ENCODE assay signal across 31 cellular contexts in the genomic region with DNA sequence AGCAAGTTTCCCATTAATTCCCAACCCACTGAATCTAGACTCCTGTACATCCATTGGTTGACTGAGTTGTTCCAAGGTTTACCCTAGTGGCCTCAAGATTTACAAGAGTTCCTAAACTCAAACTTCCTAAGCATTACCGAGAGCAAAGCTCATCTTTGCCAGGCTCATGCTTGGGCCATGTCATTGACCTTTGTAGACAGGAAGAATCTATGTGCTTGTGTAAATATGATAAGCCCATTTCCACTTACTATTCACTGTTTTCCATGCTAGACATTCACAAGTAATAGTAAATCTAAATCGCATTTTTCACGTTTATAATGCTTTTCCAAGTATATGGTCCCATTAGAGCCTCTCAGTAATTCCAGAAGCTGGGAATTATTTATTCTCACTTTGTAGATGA.
"Had no signal": no experiment of that assay in that cellular context is flagged by ENCODE, and none has a peak within 500 bp of the region (broad histone marks: within the 10 kb centered on the region; RNA-seq: fewer than 3 reads in every experiment).

No MANE protein-coding gene starts in this region.

- H3K4me3 Mint-ChIP-seq: activated B cell treated with CpG ODN at 0.5 μM for 24 hours; activated CD8-positive, alpha-beta T cell treated with anti-CD3 and anti-CD28 coated beads for 36 hours; activated naive CD4-positive, alpha-beta T cell treated with anti-CD3 and anti-CD28 coated beads for 36 hours; activated naive CD4-positive, alpha-beta T cell treated with anti-CD3 and anti-CD28 coated beads, Interleukin-2, amount 50 U/mL, for 24 hours; activated naive CD8-positive, alpha-beta T cell treated with anti-CD3 and anti-CD28 coated beads for 36 hours; activated naive CD8-positive, alpha-beta T cell treated with anti-CD3 and anti-CD28 coated beads, Interleukin-2, amount 50 U/mL, for 24 hours; activated T-cell treated with anti-CD3 and anti-CD28 coated beads, Interleukin-2, amount 50 U/mL, for 4 hours; activated T-helper 17 cell treated with anti-CD3 and anti-CD28 coated beads, Interleukin-2, amount 50 U/mL, for 72 hours; T-helper 17 cell; T-helper 2 cell treated with Interferon-gamma antibody and Interleukin-4, amounts not matched to agents 5 μg/mL and 100 μg/mL, for 36 hours had no signal

- H3K36me3 ChIP-seq: adrenal gland, WERI-Rb-1 had no signal

- H3K9me3 Mint-ChIP-seq: activated B cell treated with CpG ODN at 0.5 μM for 24 hours; activated CD8-positive, alpha-beta T cell treated with anti-CD3 and anti-CD28 coated beads for 36 hours; activated naive CD4-positive, alpha-beta T cell treated with anti-CD3 and anti-CD28 coated beads for 36 hours; activated naive CD4-positive, alpha-beta T cell treated with anti-CD3 and anti-CD28 coated beads, Interleukin-2, amount 50 U/mL, for 24 hours; activated naive CD8-positive, alpha-beta T cell treated with anti-CD3 and anti-CD28 coated beads for 36 hours; activated naive CD8-positive, alpha-beta T cell treated with anti-CD3 and anti-CD28 coated beads, Interleukin-2, amount 50 U/mL, for 24 hours; activated T-cell treated with anti-CD3 and anti-CD28 coated beads, Interleukin-2, amount 50 U/mL, for 4 hours; activated T-helper 17 cell treated with anti-CD3 and anti-CD28 coated beads, Interleukin-2, amount 50 U/mL, for 72 hours; T-helper 2 cell treated with Interferon-gamma antibody and Interleukin-4, amounts not matched to agents 5 μg/mL and 100 μg/mL, for 36 hours had no signal

- H3K27me3 ChIP-seq: adrenal gland, body of pancreas had no signal

- H3K4me1 Mint-ChIP-seq: activated naive CD4-positive, alpha-beta T cell treated with anti-CD3 and anti-CD28 coated beads, Interleukin-2, amount 50 U/mL, for 24 hours; activated naive CD8-positive, alpha-beta T cell treated with anti-CD3 and anti-CD28 coated beads for 36 hours; activated naive CD8-positive, alpha-beta T cell treated with anti-CD3 and anti-CD28 coated beads, Interleukin-2, amount 50 U/mL, for 24 hours; activated T-helper 17 cell treated with anti-CD3 and anti-CD28 coated beads, Interleukin-2, amount 50 U/mL, for 72 hours; T-helper 17 cell had no signal

- H3K27me3 Mint-ChIP-seq: activated B cell treated with CpG ODN at 0.5 μM for 24 hours; activated CD8-positive, alpha-beta T cell treated with anti-CD3 and anti-CD28 coated beads for 36 hours; activated naive CD4-positive, alpha-beta T cell treated with anti-CD3 and anti-CD28 coated beads, Interleukin-2, amount 50 U/mL, for 24 hours; activated naive CD8-positive, alpha-beta T cell treated with anti-CD3 and anti-CD28 coated beads for 36 hours; activated naive CD8-positive, alpha-beta T cell treated with anti-CD3 and anti-CD28 coated beads, Interleukin-2, amount 50 U/mL, for 24 hours had no signal

- H3K27ac ChIP-seq: adrenal gland, body of pancreas, WERI-Rb-1 had no signal

- DNase-seq: activated B cell treated with CpG ODN at 0.5 μM for 24 hours; activated CD4-positive, alpha-beta T cell treated with anti-CD3 and anti-CD28 coated beads for 48 hours; activated CD4-positive, alpha-beta T cell treated with anti-CD3 and anti-CD28 coated beads, Interleukin-2, amount 50 U/mL, for 1 hour; activated CD4-positive, alpha-beta T cell treated with anti-CD3 and anti-CD28 coated beads, Interleukin-2, amount 50 U/mL, for 48 hours; activated CD8-positive, alpha-beta memory T cell treated with anti-CD3 and anti-CD28 coated beads for 24 hours; activated CD8-positive, alpha-beta T cell treated with anti-CD3 and anti-CD28 coated beads for 36 hours; activated effector memory CD4-positive, alpha-beta T cell treated with anti-CD3 and anti-CD28 coated beads, Interleukin-2, amount 50 U/mL, for 16 hours; activated naive CD4-positive, alpha-beta T cell treated with anti-CD3 and anti-CD28 coated beads for 36 hours; activated naive CD8-positive, alpha-beta T cell treated with anti-CD3 and anti-CD28 coated beads for 36 hours; activated naive CD8-positive, alpha-beta T cell treated with anti-CD3 and anti-CD28 coated beads, Interleukin-2, amount 50 U/mL, for 24 hours; activated T-cell treated with anti-CD3 and anti-CD28 coated beads, Interleukin-2, amount 50 U/mL, for 4 hours; adrenal gland; amygdala; aorta; body of pancreas; caudate nucleus; cortex of kidney; effector CD8-positive, alpha-beta T cell; foreskin fibroblast; head of caudate nucleus; T-helper 17 cell; T1000; WERI-Rb-1 had no signal

- H3K4me3 ChIP-seq: adrenal gland, body of pancreas had no signal

- FAIRE-seq: colon, endometrium, frontal cortex had no signal

- H3K27ac Mint-ChIP-seq: activated CD8-positive, alpha-beta T cell treated with anti-CD3 and anti-CD28 coated beads for 36 hours; activated naive CD4-positive, alpha-beta T cell treated with anti-CD3 and anti-CD28 coated beads for 36 hours; activated naive CD4-positive, alpha-beta T cell treated with anti-CD3 and anti-CD28 coated beads, Interleukin-2, amount 50 U/mL, for 24 hours; activated naive CD8-positive, alpha-beta T cell treated with anti-CD3 and anti-CD28 coated beads for 36 hours; activated naive CD8-positive, alpha-beta T cell treated with anti-CD3 and anti-CD28 coated beads, Interleukin-2, amount 50 U/mL, for 24 hours; activated T-helper 17 cell treated with anti-CD3 and anti-CD28 coated beads, Interleukin-2, amount 50 U/mL, for 72 hours; T-helper 17 cell; T-helper 2 cell treated with Interferon-gamma antibody and Interleukin-4, amounts not matched to agents 5 μg/mL and 100 μg/mL, for 36 hours had no signal

- ATAC-seq: activated CD4-positive, CD25-positive, alpha-beta regulatory T cell treated with anti-CD3 and anti-CD28 coated beads, Interleukin-2, amount 50 U/mL, for 24 hours; activated CD8-positive, alpha-beta T cell treated with anti-CD3 and anti-CD28 coated beads for 36 hours; activated naive CD8-positive, alpha-beta T cell treated with anti-CD3 and anti-CD28 coated beads, Interleukin-2, amount 50 U/mL, for 24 hours; activated T-cell treated with anti-CD3 and anti-CD28 coated beads, Interleukin-2, amount 50 U/mL, for 4 hours; activated T-helper 17 cell treated with anti-CD3 and anti-CD28 coated beads, Interleukin-2, amount 50 U/mL, for 72 hours; esophagus mucosa; T-helper 17 cell had no signal

- H3K4me1 ChIP-seq: adrenal gland had no signal

- H3K9me3 ChIP-seq: adrenal gland, body of pancreas had no signal

- H3K36me3 Mint-ChIP-seq: activated naive CD4-positive, alpha-beta T cell treated with anti-CD3 and anti-CD28 coated beads, Interleukin-2, amount 50 U/mL, for 24 hours; activated naive CD8-positive, alpha-beta T cell treated with anti-CD3 and anti-CD28 coated beads for 36 hours had no signal
